Comparison of ENCODE assay signal across 20 cellular contexts in genomic region chr17:80710716-80711115, GRCh38.
A peak's percentile ranks its signal among the peaks of the same experiment; 100 is the strongest.
DNase-seq lines count a peak whose midpoint lies in the region; ATAC-seq, FAIRE-seq and TF ChIP-seq lines count a peak whose summit lies in the region.
"Had no signal": no experiment of that assay in that cellular context is flagged by ENCODE, and none has a peak within 500 bp of the region (broad histone marks: within the 10 kb centered on the region; RNA-seq: fewer than 3 reads in every experiment).

No MANE protein-coding gene starts in this region.

- no peak for DNase-seq in T-helper 2 cell treated with Interferon-gamma antibody and Interleukin-4, amounts not matched to agents 5 μg/mL and 100 μg/mL, for 36 hours (ENCODE audit: low spot score)
- DNase-seq in T-helper 2 cell (no peak), A673 (ENCODE audit: low spot score) (no peak), PC-3 (no peak), endothelial cell of umbilical vein (ENCODE audit: low read depth, low spot score) (no peak), NCI-H2196 treated with DMSO at 0.1 percent for 48 hours (lab: John Stamatoyannopoulos, UW; ENCODE audit: unreplicated experiment) (no peak)
- DNase-seq: 8988T, GDM1, GOT3, NCI-H1417, NCI-H2029, NCI-H2171, NCI-H446 treated with DMSO at 0.1 percent for 48 hours, PC-9 had no signal

- no peaks in the 10 kb centered on the region for H3F3A ChIP-seq in PC-3 (ENCODE audit: low read length, unreplicated experiment)

- H3K36me3 Mint-ChIP-seq in T-helper 2 cell treated with Interferon-gamma antibody and Interleukin-4, amounts not matched to agents 5 μg/mL and 100 μg/mL, for 36 hours (ENCODE audit: low read depth), result peaks cover 64% of the 10 kb centered on the region
- peaks cover 42% of the 10 kb centered on the region for H3K36me3 Mint-ChIP-seq in stimulated activated memory B cell treated with anti-CD40 and anti-IgM and Interleukin-4, amounts not matched to agents 10 μg/mL and 1 μg/mL and 100 μg/mL, for 72 hours

- H3K9me3 Mint-ChIP-seq in T-helper 2 cell treated with Interferon-gamma antibody and Interleukin-4, amounts not matched to agents 5 μg/mL and 100 μg/mL, for 36 hours, result no peaks in the 10 kb centered on the region
- H3K9me3 Mint-ChIP-seq in stimulated activated memory B cell treated with anti-CD40 and anti-IgM and Interleukin-4, amounts not matched to agents 10 μg/mL and 1 μg/mL and 100 μg/mL, for 72 hours, result no peaks in the 10 kb centered on the region

- intact Hi-C loops in A673 (cut with micrococcal nuclease; ENCODE audit: unreplicated experiment), result no loop called here
- intact Hi-C loops in PC-3 (cut with micrococcal nuclease), result no loop called here
- intact Hi-C loops in endothelial cell of umbilical vein (cut with micrococcal nuclease), result no loop called here

- peak; percentile 12 for FAIRE-seq in endothelial cell of umbilical vein (lab: Jason Lieb, UNC)
- FAIRE-seq: GM18507, K562 had no signal

- H3K36me3 ChIP-seq in A673 (ENCODE audit: insufficient read depth, low read length, poor library complexity, severe bottlenecking) (no peaks in the 10 kb centered on the region), PC-3 (ENCODE audit: low read depth, low read length) (0 out of 2 replicates have a peak, but pooled peaks cover 4% of the 10 kb centered on the region), endothelial cell of umbilical vein (ENCODE audit: control insufficient read depth in 2 of 2, extremely low read depth in 1 of 2, insufficient read depth in 2 of 2, low read length in 2 of 2) (peaks cover 0 to 6% of the 10 kb centered on the region in 2 experiments)

- H3K4me1 ChIP-seq in A673 (ENCODE audit: insufficient read depth, low read length, poor library complexity, severe bottlenecking) (no peaks in the 10 kb centered on the region), PC-3 (ENCODE audit: insufficient read depth, low read length) (no peaks in the 10 kb centered on the region; the same call in 1 of the 2 replicates), endothelial cell of umbilical vein (ENCODE audit: control insufficient read depth, extremely low read depth, insufficient read depth, low read length) (no peaks in the 10 kb centered on the region)

- no peak for TF ChIP-seq CTCF in A673 (conservative IDR thresholded peaks at IDR 0.05; ENCODE audit: low read depth, low read length)
- no peak for TF ChIP-seq CTCF in PC-3 (conservative IDR thresholded peaks at IDR 0.05; ENCODE audit: low read depth, low read length)
- TF ChIP-seq CTCF in endothelial cell of umbilical vein (IDR thresholded peaks at IDR 0.05; ENCODE audit: extremely low read depth in 1 of 2, insufficient read depth in 1 of 2, low read depth in 1 of 2, low read length in 2 of 2), result no peak

- H4K20me1 ChIP-seq in PC-3 (ENCODE audit: low read length) (no peaks in the 10 kb centered on the region), endothelial cell of umbilical vein (replicated peaks; ENCODE audit: control insufficient read depth, extremely low read depth, insufficient read depth, low read length) (no peaks in the 10 kb centered on the region)

- H3K27ac ChIP-seq in A673 (ENCODE audit: low read depth, low read length, poor library complexity, severe bottlenecking), result no peak overlapping the region
- no peak overlapping the region for H3K27ac ChIP-seq in PC-3 (ENCODE audit: low read length)
- no peak overlapping the region for H3K27ac ChIP-seq in endothelial cell of umbilical vein (ENCODE audit: insufficient read depth, low read depth, low read length)
- H3K27ac ChIP-seq: BLaER1, PC-9 had no signal

- ATAC-seq in PC-3 (no peak), HG03439 (IDR thresholded peaks at IDR 0.05; ENCODE audit: unreplicated experiment) (no peak)
- ATAC-seq in stimulated activated memory B cell treated with anti-CD40 and anti-IgM and Interleukin-4, amounts not matched to agents 10 μg/mL and 1 μg/mL and 100 μg/mL, for 72 hours, result no peak
- ATAC-seq: GM12878, K562 had no signal

- H3K79me2 ChIP-seq in PC-3 (ENCODE audit: low read length), result peaks cover 56% of the 10 kb centered on the region
- H3K79me2 ChIP-seq in endothelial cell of umbilical vein (ENCODE audit: control insufficient read depth, insufficient read depth, low read length), result peaks cover 4% of the 10 kb centered on the region

- H3K27me3 ChIP-seq in A673 (replicated peaks; ENCODE audit: insufficient read depth, low read depth, low read length, poor library complexity), result no peaks in the 10 kb centered on the region
- H3K27me3 ChIP-seq in PC-3 (ENCODE audit: low read length), result no peaks in the 10 kb centered on the region
- H3K27me3 ChIP-seq in endothelial cell of umbilical vein (ENCODE audit: control insufficient read depth in 2 of 2, insufficient read depth in 2 of 2, low read length in 2 of 2), result no peaks in the 10 kb centered on the region
- H3K27me3 ChIP-seq: BLaER1 had no signal

- no peaks in the 10 kb centered on the region for H3K9me1 ChIP-seq in endothelial cell of umbilical vein (replicated peaks; ENCODE audit: control insufficient read depth, extremely low read depth, insufficient read depth, low read length)

- no peaks in the 10 kb centered on the region for H3K9me2 ChIP-seq in PC-3 (replicated peaks; ENCODE audit: low read length)

- no peaks in the 10 kb centered on the region for H3K27me3 Mint-ChIP-seq in T-helper 2 cell treated with Interferon-gamma antibody and Interleukin-4, amounts not matched to agents 5 μg/mL and 100 μg/mL, for 36 hours (ENCODE audit: low read depth)
- H3K27me3 Mint-ChIP-seq in stimulated activated memory B cell treated with anti-CD40 and anti-IgM and Interleukin-4, amounts not matched to agents 10 μg/mL and 1 μg/mL and 100 μg/mL, for 72 hours, result no peaks in the 10 kb centered on the region

- peak overlapping the region; percentile 29 for H3K27ac Mint-ChIP-seq in T-helper 2 cell treated with Interferon-gamma antibody and Interleukin-4, amounts not matched to agents 5 μg/mL and 100 μg/mL, for 36 hours
- H3K27ac Mint-ChIP-seq in stimulated activated memory B cell treated with anti-CD40 and anti-IgM and Interleukin-4, amounts not matched to agents 10 μg/mL and 1 μg/mL and 100 μg/mL, for 72 hours, result no peak overlapping the region

- no peak overlapping the region for H3K9ac ChIP-seq in PC-3 (ENCODE audit: low read length)
- H3K9ac ChIP-seq in endothelial cell of umbilical vein (replicated peaks; ENCODE audit: extremely low read depth, insufficient read depth, low read length), result no peak overlapping the region
- H3K9ac ChIP-seq: BLaER1 had no signal

- H3K9me3 ChIP-seq in A673 (ENCODE audit: low read depth, low read length, poor library complexity, severe bottlenecking) (no peaks in the 10 kb centered on the region), PC-3 (ENCODE audit: low read length) (no peaks in the 10 kb centered on the region), endothelial cell of umbilical vein (replicated peaks; ENCODE audit: control insufficient read depth, insufficient read depth, low read length) (no peaks in the 10 kb centered on the region)

- BruUV-seq in A673 (replicated peaks; lab: Mats Ljungman, UMichigan) (TSS peak; percentile 10), PC-3 (replicated peaks; lab: Mats Ljungman, UMichigan) (TSS peak; percentile 8), endothelial cell of umbilical vein (replicated peaks; lab: Mats Ljungman, UMichigan) (no TSS peak)

- POLR2A ChIA-PET in A673 (lab: Charles Lee; ENCODE audit: low non-redundant PET) (no interaction called here), PC-3 (lab: Charles Lee; ENCODE audit: unreplicated experiment) (no interaction called here), endothelial cell of umbilical vein (lab: Charles Lee) (no interaction called here)

- no peak for TF ChIP-seq POLR2A in endothelial cell of umbilical vein (IDR thresholded peaks at IDR 0.05; ENCODE audit: low read depth, low read length)

- peak overlapping the region; percentile 14 for H3K4me3 Mint-ChIP-seq in T-helper 2 cell treated with Interferon-gamma antibody and Interleukin-4, amounts not matched to agents 5 μg/mL and 100 μg/mL, for 36 hours
- H3K4me3 Mint-ChIP-seq in stimulated activated memory B cell treated with anti-CD40 and anti-IgM and Interleukin-4, amounts not matched to agents 10 μg/mL and 1 μg/mL and 100 μg/mL, for 72 hours, result no peak overlapping the region

- no peak overlapping the region for H2AFZ ChIP-seq in PC-3 (ENCODE audit: low read length)
- no peak overlapping the region for H2AFZ ChIP-seq in endothelial cell of umbilical vein (ENCODE audit: low read depth, low read length)
- H2AFZ ChIP-seq: PC-9 had no signal

- dilution Hi-C loops in endothelial cell of umbilical vein (cut with MboI; ENCODE audit: extremely low pct_ligation_motif_present, low sequenced_read_pairs), result no loop called here

- no peak overlapping the region for H3K4me3 ChIP-seq in A673 (ENCODE audit: low read depth, low read length, poor library complexity, severe bottlenecking)
- no peak overlapping the region for H3K4me3 ChIP-seq in PC-3 (ENCODE audit: low read length)
- no peak overlapping the region for H3K4me3 ChIP-seq in endothelial cell of umbilical vein (replicated peaks in 1 of 3; ENCODE audit: insufficient read depth in 1 of 3, low read depth in 1 of 3, low read length in 3 of 3)
- H3K4me3 ChIP-seq: BLaER1, GM12878, K562, PC-9 had no signal

- H3K4me2 ChIP-seq in PC-3 (ENCODE audit: low read length) (no peak overlapping the region), endothelial cell of umbilical vein (ENCODE audit: insufficient read depth, low read length) (no peak overlapping the region)
- H3K4me2 ChIP-seq: BLaER1, PC-9 had no signal

- H3K4me1 Mint-ChIP-seq in T-helper 2 cell treated with Interferon-gamma antibody and Interleukin-4, amounts not matched to agents 5 μg/mL and 100 μg/mL, for 36 hours (ENCODE audit: low read depth), result peaks cover 58% of the 10 kb centered on the region
- H3K4me1 Mint-ChIP-seq in stimulated activated memory B cell treated with anti-CD40 and anti-IgM and Interleukin-4, amounts not matched to agents 10 μg/mL and 1 μg/mL and 100 μg/mL, for 72 hours, result peaks cover 19% of the 10 kb centered on the region

- CTCF ChIA-PET in A673 (lab: Charles Lee) (no interaction called here), PC-3 (lab: Charles Lee) (no interaction called here), endothelial cell of umbilical vein (lab: Charles Lee) (interaction anchor here (0.9 to 1.1 kb wide), 3 partner anchors 11 to 16 kb away, joined by 4 read pairs; no protein-coding TSS in a partner anchor)

TF ChIP-seq in endothelial cell of umbilical vein, 7 proteins besides CTCF, POLR2A, EP300 and RAD21 (continues in another document):
- TF ChIP-seq POLR2AphosphoS5 (IDR thresholded peaks at IDR 0.05; ENCODE audit: insufficient read depth, low read depth, low read length), result no peak
- TF ChIP-seq JUN (IDR thresholded peaks at IDR 0.05; ENCODE audit: borderline replicate concordance, insufficient read depth, insufficient read length, low read depth), result no peak
- TF ChIP-seq MYC (IDR thresholded peaks at IDR 0.05; ENCODE audit: low read depth, low read length), result no peak
- no peak for TF ChIP-seq EZH2 (IDR thresholded peaks at IDR 0.05; ENCODE audit: borderline replicate concordance, low read depth, low read length, severe bottlenecking)
- no peak for TF ChIP-seq FOS (IDR thresholded peaks at IDR 0.05; ENCODE audit: borderline replicate concordance, insufficient read depth, low read length)
- TF ChIP-seq GATA2 (IDR thresholded peaks at IDR 0.05; ENCODE audit: insufficient read depth, insufficient read length, low read depth, low read length), result no peak
